In genomic region chr17:1582374-1582773, GRCh38 we compare ENCODE assay signal across 16 cellular contexts.
"Had no signal": no experiment of that assay in that cellular context is flagged by ENCODE, and none has a peak within 500 bp of the region (broad histone marks: within the 10 kb centered on the region; RNA-seq: fewer than 3 reads in every experiment).

No MANE protein-coding gene starts in this region.

- H3K36me3 ChIP-seq: colonic mucosa, ovary, right atrium auricular region had no signal

- H3K4me3 ChIP-seq: colonic mucosa, lung, ovary, psoas muscle, right atrium auricular region had no signal

- DNase-seq: activated CD4-positive, alpha-beta T cell treated with anti-CD3 and anti-CD28 coated beads for 1 hour; activated CD4-positive, alpha-beta T cell treated with anti-CD3 and anti-CD28 coated beads, Interleukin-2, amount 50 U/mL, for 1 hour; activated CD8-positive, alpha-beta T cell treated with anti-CD3 and anti-CD28 coated beads, Interleukin-2, amount 10 ng/mL, durations not matched to agents 7 days and 5 days; activated T-cell treated with anti-CD3 and anti-CD28 coated beads, Interleukin-2, amount 50 U/mL, for 1 hour; colonic mucosa; endodermal cell; kidney; naive thymus-derived CD4-positive, alpha-beta T cell; ovary; psoas muscle; stimulated activated CD4-positive, alpha-beta T cell treated with anti-CD3 and anti-CD28 coated beads, Interleukin-4, amount 100 ng/mL, for 24 hours; stimulated activated naive CD8-positive, alpha-beta T cell treated with anti-CD3 and anti-CD28 coated beads, Interleukin-15, Interleukin-2, amounts not matched to agents 100 U/mL and 50 U/mL, for 24 hours; WERI-Rb-1 had no signal

- H3K27me3 ChIP-seq: colonic mucosa, ovary, right atrium auricular region had no signal

- H3K4me1 ChIP-seq: colonic mucosa had no signal

- H3K9me3 ChIP-seq: colonic mucosa, ovary, psoas muscle, right atrium auricular region had no signal

- H3K27ac ChIP-seq: ovary, right atrium auricular region, WERI-Rb-1 had no signal

- ATAC-seq: activated CD8-positive, alpha-beta T cell treated with anti-CD3 and anti-CD28 coated beads, Interleukin-2, amount 10 ng/mL, durations not matched to agents 7 days and 5 days; activated naive CD4-positive, alpha-beta T cell treated with anti-CD3 and anti-CD28 coated beads, Interleukin-2, amount 50 U/mL, for 72 hours; naive thymus-derived CD4-positive, alpha-beta T cell; psoas muscle; stimulated activated naive CD8-positive, alpha-beta T cell treated with anti-CD3 and anti-CD28 coated beads, Interleukin-15, Interleukin-2, amounts not matched to agents 100 U/mL and 50 U/mL, for 24 hours had no signal
